In genomic region chr19:41328157-41328817, GRCh38 we compare ENCODE assay signal across 9 cellular contexts. TPM values are rescaled to one million over a fixed set of nuclear protein-coding genes. Genes with fewer than 3 reads are reported as not detected.
DNase-seq lines count a peak whose midpoint lies in the region; ATAC-seq, FAIRE-seq and TF ChIP-seq lines count a peak whose summit lies in the region.
"Had no signal": no experiment of that assay in that cellular context is flagged by ENCODE, and none has a peak within 500 bp of the region (broad histone marks: within the 10 kb centered on the region; RNA-seq: fewer than 3 reads in every experiment).

No MANE protein-coding gene starts in this region.

- H2AFZ ChIP-seq in Karpas-422 (ENCODE audit: low read length) (no peak overlapping the region), neural progenitor cell (replicated peaks) (no peak overlapping the region)

- H3K4me3 ChIP-seq in Karpas-422 (ENCODE audit: low read length) (peak overlapping the region; percentile 53; the same call in 1 of the 2 replicates), bronchial epithelial cell (ENCODE audit: low read depth, low read length) (no peak overlapping the region), neural progenitor cell (no peak overlapping the region)

- peak overlapping the region; percentile 59 for H3K4me2 ChIP-seq in Karpas-422 (ENCODE audit: low read depth, low read length, poor library complexity, severe bottlenecking)
- no peak overlapping the region for H3K4me2 ChIP-seq in neural progenitor cell

- H4K20me1 ChIP-seq in Karpas-422 (ENCODE audit: insufficient read depth, low read depth, low read length) (no peaks in the 10 kb centered on the region), neural progenitor cell (ENCODE audit: low read depth) (peaks cover 15% of the 10 kb centered on the region)

- no peaks in the 10 kb centered on the region for H3K9me3 Mint-ChIP-seq in neural progenitor cell

- peaks cover 21% of the 10 kb centered on the region for H3K79me2 ChIP-seq in Karpas-422 (ENCODE audit: low read length)
- no peaks in the 10 kb centered on the region for H3K79me2 ChIP-seq in neural progenitor cell (ENCODE audit: low read depth)

- peaks cover 16% of the 10 kb centered on the region for H3F3A ChIP-seq in neural progenitor cell (ENCODE audit: low read depth)

- peak; percentile 42 for DNase-seq in activated CD8-positive, alpha-beta memory T cell treated with anti-CD3 and anti-CD28 coated beads, Interleukin-2, amount 50 U/mL, for 24 hours (ENCODE audit: extremely low read depth)
- no peak for DNase-seq in activated CD8-positive, alpha-beta memory T cell treated with anti-CD3 and anti-CD28 coated beads for 24 hours
- DNase-seq in Karpas-422 (no peak), bronchial epithelial cell (ENCODE audit: low read depth) (peak; percentile 52), neural progenitor cell (ENCODE audit: low spot score) (no peak), dedifferentiated amniotic fluid mesenchymal stem cell (ENCODE audit: extremely low spot score) (no peak)

- H3K36me3 ChIP-seq in Karpas-422 (ENCODE audit: insufficient read depth, low read length) = peaks cover 12% of the 10 kb centered on the region; the same call in 1 of the 2 replicates
- H3K36me3 ChIP-seq in bronchial epithelial cell (ENCODE audit: control insufficient read depth, insufficient read depth, low read length) = peaks cover 9% of the 10 kb centered on the region
- no peaks in the 10 kb centered on the region for H3K36me3 ChIP-seq in neural progenitor cell

- H3K9me2 ChIP-seq in Karpas-422 (replicated peaks; ENCODE audit: insufficient read depth, low read length) = no peaks in the 10 kb centered on the region

- ATAC-seq in GM18858 (IDR thresholded peaks at IDR 0.05; ENCODE audit: unreplicated experiment) (no peak), HG02870 (IDR thresholded peaks at IDR 0.05; ENCODE audit: unreplicated experiment) (no peak)

- no peaks in the 10 kb centered on the region for H3K9me3 ChIP-seq in Karpas-422 (ENCODE audit: low read length)
- no peaks in the 10 kb centered on the region for H3K9me3 ChIP-seq in neural progenitor cell (ENCODE audit: low read depth)

- TF ChIP-seq CTCF in bronchial epithelial cell (IDR thresholded peaks at IDR 0.05; ENCODE audit: insufficient read depth, low read length, severe bottlenecking) (no peak), neural progenitor cell (IDR thresholded peaks at IDR 0.05) (no peak)

- H3K27ac ChIP-seq in Karpas-422 (ENCODE audit: low read length) = peak overlapping the region; percentile 81; the same call in 1 of the 2 replicates
- no peak overlapping the region for H3K27ac ChIP-seq in neural progenitor cell

- no peaks in the 10 kb centered on the region for H3K27me3 ChIP-seq in Karpas-422 (ENCODE audit: low read length)
- no peaks in the 10 kb centered on the region for H3K27me3 ChIP-seq in bronchial epithelial cell (ENCODE audit: control insufficient read depth, insufficient read depth, low read length)
- peaks cover 12% of the 10 kb centered on the region for H3K27me3 ChIP-seq in neural progenitor cell

- peak overlapping the region; percentile 4 for H3K4me3 Mint-ChIP-seq in neural progenitor cell

- no peak for FAIRE-seq in bronchial epithelial cell (lab: Jason Lieb, UNC)
- FAIRE-seq: G401.6 had no signal

- no peak overlapping the region for H3K27ac Mint-ChIP-seq in neural progenitor cell

- H3K4me1 Mint-ChIP-seq in neural progenitor cell = peaks cover 36% of the 10 kb centered on the region

- H3K9ac ChIP-seq in Karpas-422 (ENCODE audit: low read length) = peak overlapping the region; percentile 76
- H3K9ac ChIP-seq in neural progenitor cell = no peak overlapping the region

- H3K27me3 Mint-ChIP-seq in neural progenitor cell (ENCODE audit: insufficient read depth, low read depth) = peaks cover 14% of the 10 kb centered on the region

- no peaks in the 10 kb centered on the region for H3K36me3 Mint-ChIP-seq in neural progenitor cell

- peaks cover 34% of the 10 kb centered on the region for H3K4me1 ChIP-seq in Karpas-422 (ENCODE audit: low read length)
- peaks cover 18% of the 10 kb centered on the region for H3K4me1 ChIP-seq in neural progenitor cell

RNA-seq across cellular contexts. Expression of gene CCDC97, which starts 18.3 kb away (rescaled TPM):
- 15.5 and 17.3 TPM in 2 replicates for total RNA-seq in Karpas-422 (2014; rRNA removed; shearing (Covaris generic); ENCODE audit: low replicate concordance)
- total RNA-seq in bronchial epithelial cell (7.9 and 12.9 TPM in 2 replicates), neural progenitor cell (ENCODE audit: low replicate concordance) (14.1 and 19.1 TPM in 2 replicates)

RNA-seq across cellular contexts. Expression of gene TGFB1, which starts 25.4 kb away (rescaled TPM):
- 17.5 and 26.0 TPM in 2 replicates for total RNA-seq in Karpas-422 (2014; rRNA removed; shearing (Covaris generic); ENCODE audit: low replicate concordance)
- total RNA-seq in bronchial epithelial cell = 4.5 and 5.2 TPM in 2 replicates
- 0.65 and 1.3 TPM in 2 replicates for total RNA-seq in neural progenitor cell (ENCODE audit: low replicate concordance)

RNA-seq across cellular contexts. Expression of gene B9D2, which starts 35.7 kb away (rescaled TPM):
- total RNA-seq in Karpas-422 (2014; rRNA removed; shearing (Covaris generic); ENCODE audit: low replicate concordance) = 4.1 and 7.6 TPM in 2 replicates
- 1.1 and 1.9 TPM in 2 replicates for total RNA-seq in bronchial epithelial cell
- total RNA-seq in neural progenitor cell (ENCODE audit: low replicate concordance) = 2.5 and 5.5 TPM in 2 replicates

RNA-seq across cellular contexts. Expression of gene TMEM91, which starts 48.0 kb away (rescaled TPM):
- 1.3 and 4.9 TPM in 2 replicates for total RNA-seq in Karpas-422 (2014; rRNA removed; shearing (Covaris generic); ENCODE audit: low replicate concordance)
- 7.6 and 10.2 TPM in 2 replicates for total RNA-seq in bronchial epithelial cell
- total RNA-seq in neural progenitor cell (ENCODE audit: low replicate concordance) = 4.5 and 10.7 TPM in 2 replicates

Comparison
In these comparisons a context has a peak if more than half of its experiments do, and no peak if none do; other contexts are left out.
1. DNase-seq: peak in activated CD8-positive, alpha-beta memory T cell treated with anti-CD3 and anti-CD28 coated beads, Interleukin-2, amount 50 U/mL, for 24 hours (single experiment) and bronchial epithelial cell (single experiment); none in activated CD8-positive, alpha-beta memory T cell treated with anti-CD3 and anti-CD28 coated beads for 24 hours (single experiment), Karpas-422 (single experiment), neural progenitor cell (single experiment) and dedifferentiated amniotic fluid mesenchymal stem cell (single experiment).